Comparison of ENCODE assay signal across 22 cellular contexts in genomic region chr2:67777836-67778429, GRCh38.
"Had no signal": no experiment of that assay in that cellular context is flagged by ENCODE, and none has a peak within 500 bp of the region (broad histone marks: within the 10 kb centered on the region; RNA-seq: fewer than 3 reads in every experiment).

No MANE protein-coding gene starts in this region.

- H3K4me3 ChIP-seq: left ventricle myocardium inferior, pancreas, prostate gland, sigmoid colon, spleen, suprapubic skin, thoracic aorta, tibial artery, upper lobe of right lung had no signal

- FAIRE-seq: keratinocyte, pancreas, small intestine, urothelium cell line had no signal

- H3K27ac ChIP-seq: left ventricle myocardium inferior, pancreas, prostate gland, sigmoid colon, spleen, suprapubic skin, thoracic aorta, tibial artery, upper lobe of right lung had no signal

- ATAC-seq: naive thymus-derived CD8-positive, alpha-beta T cell; pancreas; right cardiac atrium; stimulated activated effector memory CD8-positive, alpha-beta T cell treated with anti-CD3 and anti-CD28 coated beads, Interleukin-12 subunit alpha, Interleukin-12 subunit beta, amount 100 ng/mL, for 72 hours; upper lobe of right lung had no signal

- H3K4me1 ChIP-seq: left ventricle myocardium inferior, prostate gland, spleen, upper lobe of right lung had no signal

- DNase-seq: hippocampal formation; left ventricle myocardium inferior; naive thymus-derived CD8-positive, alpha-beta T cell; nucleus accumbens; pancreas; posterior cingulate gyrus; retina; right cardiac atrium; sigmoid colon; small intestine; spleen; stimulated activated CD4-positive, alpha-beta T cell treated with anti-CD3 and anti-CD28 coated beads, Interleukin-4, amount 100 ng/mL, for 24 hours; stimulated activated naive CD4-positive, alpha-beta T cell; tibial artery; trophoblast cell; upper lobe of right lung had no signal

- H3K9me3 ChIP-seq: left ventricle myocardium inferior, pancreas, prostate gland, sigmoid colon, spleen, suprapubic skin, thoracic aorta, tibial artery, upper lobe of right lung had no signal

- H3K36me3 ChIP-seq: left ventricle myocardium inferior, pancreas, prostate gland, sigmoid colon, spleen, suprapubic skin, thoracic aorta, tibial artery, upper lobe of right lung had no signal

- H3K27me3 ChIP-seq: pancreas, sigmoid colon, suprapubic skin, tibial artery, upper lobe of right lung had no signal
